Comparison of ENCODE assay signal across 19 cellular contexts in genomic region chr1:2603521-2604155, GRCh38. TPM values are rescaled to one million over a fixed set of nuclear protein-coding genes. Genes with fewer than 3 reads are reported as not detected.
A peak's percentile ranks its signal among the peaks of the same experiment; 100 is the strongest.
DNase-seq lines count a peak whose midpoint lies in the region; ATAC-seq and TF ChIP-seq lines count a peak whose summit lies in the region.
"Had no signal": no experiment of that assay in that cellular context is flagged by ENCODE, and none has a peak within 500 bp of the region (broad histone marks: within the 10 kb centered on the region; RNA-seq: fewer than 3 reads in every experiment).

No MANE protein-coding gene starts in this region.

- H3K9me3 Mint-ChIP-seq in natural killer cell treated with Interleukin-12 subunit alpha and Interleukin-12 subunit beta and Interleukin-15 and Interleukin-18, amount 100 ng/mL, for 72 hours: no peaks in the 10 kb centered on the region
- H3K9me3 Mint-ChIP-seq in natural killer cell (no peaks in the 10 kb centered on the region), chondrocyte (ENCODE audit: low read depth) (peaks cover 5% of the 10 kb centered on the region)

- H3K27me3 Mint-ChIP-seq in natural killer cell treated with Interleukin-12 subunit alpha and Interleukin-12 subunit beta and Interleukin-15 and Interleukin-18, amount 100 ng/mL, for 72 hours: peaks cover 0 to 7% of the 10 kb centered on the region in 2 donors
- H3K27me3 Mint-ChIP-seq in natural killer cell (ENCODE audit: low read depth in 2 of 2) (peaks cover 10 to 12% of the 10 kb centered on the region in 2 donors), chondrocyte (ENCODE audit: low read depth) (peaks cover 21% of the 10 kb centered on the region)

- no peaks in the 10 kb centered on the region for H3K4me1 Mint-ChIP-seq in natural killer cell treated with Interleukin-12 subunit alpha and Interleukin-12 subunit beta and Interleukin-15 and Interleukin-18, amount 100 ng/mL, for 72 hours (ENCODE audit: low read depth in 2 of 2)
- H3K4me1 Mint-ChIP-seq in natural killer cell: no peaks in the 10 kb centered on the region
- H3K4me1 Mint-ChIP-seq in chondrocyte (ENCODE audit: low read depth): no peaks in the 10 kb centered on the region
- H3K4me1 Mint-ChIP-seq: CD4-positive, CD25-positive, alpha-beta regulatory T cell had no signal

- H3K4me3 Mint-ChIP-seq in natural killer cell treated with Interleukin-12 subunit alpha and Interleukin-12 subunit beta and Interleukin-15 and Interleukin-18, amount 100 ng/mL, for 72 hours: no peak overlapping the region
- no peak overlapping the region for H3K4me3 Mint-ChIP-seq in natural killer cell
- H3K4me3 Mint-ChIP-seq in chondrocyte (ENCODE audit: unreplicated experiment): no peak overlapping the region
- H3K4me3 Mint-ChIP-seq: CD4-positive, CD25-positive, alpha-beta regulatory T cell had no signal

- no peak overlapping the region for H3K27ac Mint-ChIP-seq in natural killer cell treated with Interleukin-12 subunit alpha and Interleukin-12 subunit beta and Interleukin-15 and Interleukin-18, amount 100 ng/mL, for 72 hours
- H3K27ac Mint-ChIP-seq in natural killer cell (no peak overlapping the region), chondrocyte (ENCODE audit: unreplicated experiment) (no peak overlapping the region)
- H3K27ac Mint-ChIP-seq: CD4-positive, CD25-positive, alpha-beta regulatory T cell had no signal

- no peak for ATAC-seq in natural killer cell treated with Interleukin-12 subunit alpha and Interleukin-12 subunit beta and Interleukin-15 and Interleukin-18, amount 100 ng/mL, for 72 hours
- ATAC-seq in natural killer cell: no peak
- ATAC-seq: HCT116, Right ventricle myocardium inferior had no signal

- H3K36me3 Mint-ChIP-seq in natural killer cell treated with Interleukin-12 subunit alpha and Interleukin-12 subunit beta and Interleukin-15 and Interleukin-18, amount 100 ng/mL, for 72 hours: no peaks in the 10 kb centered on the region
- H3K36me3 Mint-ChIP-seq in natural killer cell: no peaks in the 10 kb centered on the region
- peaks cover 4% of the 10 kb centered on the region for H3K36me3 Mint-ChIP-seq in chondrocyte (ENCODE audit: low read depth)
- H3K36me3 Mint-ChIP-seq: CD4-positive, CD25-positive, alpha-beta regulatory T cell had no signal

- intact Hi-C loops in natural killer cell (cut with micrococcal nuclease) (no loop called here), posterior vena cava (cut with DNase I) (no loop called here)

- DNase-seq in natural killer cell treated with Interleukin-12 subunit alpha and Interleukin-12 subunit beta and Interleukin-15 and Interleukin-18, amount 100 ng/mL, for 72 hours (ENCODE audit: low spot score): peak; percentile 61
- no peak for DNase-seq in natural killer cell
- peak; percentile 94 for DNase-seq in chondrocyte (ENCODE audit: low spot score)
- DNase-seq in posterior vena cava (ENCODE audit: low spot score): peak; percentile 71
- no peak for DNase-seq in NCI-H2029 treated with DMSO at 0.1 percent for 48 hours (lab: John Stamatoyannopoulos, UW)
- DNase-seq in NCI-H1930 (lab: John Stamatoyannopoulos, UW): no peak
- DNase-seq in NCI-H2196 treated with DMSO at 0.1 percent for 48 hours (lab: John Stamatoyannopoulos, UW; ENCODE audit: unreplicated experiment): no peak
- DNase-seq: AML-193, COR-L47, IMR-90, NCI-H1436, NCI-H2081, NCI-H2171 treated with DMSO at 0.1 percent for 48 hours, NCI-H446 treated with DMSO at 0.1 percent for 48 hours had no signal

- no peak for TF ChIP-seq CTCF in natural killer cell (IDR thresholded peaks at IDR 0.05)
- no peak for TF ChIP-seq CTCF in chondrocyte (IDR thresholded peaks at IDR 0.05)

RNA-seq across cellular contexts. Expression of gene PRXL2B, which starts 17.1 kb away (rescaled TPM):
- 10 to 100 TPM in 1 of 2 donors, 1 to 10 TPM in 1; 9.1 to 18.5 TPM for total RNA-seq in natural killer cell treated with Interleukin-12 subunit alpha and Interleukin-12 subunit beta and Interleukin-15 and Interleukin-18, amount 100 ng/mL, for 72 hours
- 10 to 100 TPM; 11.3 to 15.1 (median 11.6) TPM for total RNA-seq in natural killer cell
- 20.4 to 25.6 TPM (median 22.4 TPM) in 3 replicates for total RNA-seq in chondrocyte
- total RNA-seq in posterior vena cava: 10 to 100 TPM; 11.4 to 12.2 TPM

RNA-seq across cellular contexts. Expression of gene MMEL1, which starts 29.2 kb away (rescaled TPM):
- under 1 TPM in 1 of 2 donors, not detected in 1; 0.81 TPM for total RNA-seq in natural killer cell treated with Interleukin-12 subunit alpha and Interleukin-12 subunit beta and Interleukin-15 and Interleukin-18, amount 100 ng/mL, for 72 hours
- total RNA-seq in natural killer cell: 1 to 10 TPM in 2 of 3 donors, not detected in 1; 1.3 to 2.0 TPM
- 0.62 to 0.92 TPM in 2 of 3 replicates, not detected in the other for total RNA-seq in chondrocyte
- total RNA-seq in posterior vena cava: 1 to 10 TPM in 1 of 2 donors, under 1 TPM in 1; 0.57 to 1.8 TPM
- total RNA-seq: HT1080, MCF 10A had no signal

RNA-seq across cellular contexts. Expression of gene TNFRSF14, which starts 47.5 kb away (rescaled TPM):
- 100 to 1,000 TPM in 1 of 2 donors, 10 to 100 TPM in 1; 93.2 to 118 TPM for total RNA-seq in natural killer cell treated with Interleukin-12 subunit alpha and Interleukin-12 subunit beta and Interleukin-15 and Interleukin-18, amount 100 ng/mL, for 72 hours
- total RNA-seq in natural killer cell (100 to 1,000 TPM; 228 to 266 (median 262) TPM), chondrocyte (0.95 to 2.5 TPM (median 1.1 TPM) in 3 replicates), posterior vena cava (10 to 100 TPM; 37.7 to 63.6 TPM)

Comparison
In these comparisons a context has a peak if more than half of its experiments do, and no peak if none do; other contexts are left out.
1. DNase-seq: peak in natural killer cell treated with Interleukin-12 subunit alpha and Interleukin-12 subunit beta and Interleukin-15 and Interleukin-18, amount 100 ng/mL, for 72 hours (single experiment), chondrocyte (single experiment) and posterior vena cava (single experiment); none in natural killer cell (single experiment), NCI-H2029 treated with DMSO at 0.1 percent for 48 hours (single experiment), NCI-H1930 (0 of 2) and NCI-H2196 treated with DMSO at 0.1 percent for 48 hours (single experiment).
2. RNA of gene TNFRSF14, which starts 47.5 kb away (total RNA-seq): 228 to 266 TPM in natural killer cell, 93.2 to 118 TPM in natural killer cell treated with Interleukin-12 subunit alpha and Interleukin-12 subunit beta and Interleukin-15 and Interleukin-18, amount 100 ng/mL, for 72 hours and 37.7 to 63.6 TPM in posterior vena cava; 0.95 to 2.5 TPM in chondrocyte; every median in the first group is over 10 times any median in the second.